25 cellular contexts compared by ENCODE assay signal in genomic region chr13:95199896-95200295, GRCh38.
"Had no signal": no experiment of that assay in that cellular context is flagged by ENCODE, and none has a peak within 500 bp of the region (broad histone marks: within the 10 kb centered on the region; RNA-seq: fewer than 3 reads in every experiment).

No MANE protein-coding gene starts in this region.

- H3K27ac Mint-ChIP-seq: activated CD4-positive, alpha-beta T cell treated with anti-CD3 and anti-CD28 coated beads, Interleukin-2, amount 10 ng/mL, durations not matched to agents 7 days and 5 days; activated CD8-positive, alpha-beta T cell treated with anti-CD3 and anti-CD28 coated beads for 36 hours; activated naive CD4-positive, alpha-beta T cell treated with anti-CD3 and anti-CD28 coated beads, Interleukin-2, amount 50 U/mL, for 72 hours; activated naive CD8-positive, alpha-beta T cell treated with anti-CD3 and anti-CD28 coated beads, Interleukin-2, amount 50 U/mL, for 24 hours; T-cell had no signal

- DNase-seq: activated CD4-positive, alpha-beta T cell treated with anti-CD3 and anti-CD28 coated beads, Interleukin-2, amount 10 ng/mL, durations not matched to agents 7 days and 5 days; activated CD4-positive, CD25-positive, alpha-beta regulatory T cell; activated CD8-positive, alpha-beta memory T cell treated with anti-CD3 and anti-CD28 coated beads, Interleukin-2, amount 50 U/mL, for 4 hours; activated CD8-positive, alpha-beta T cell treated with anti-CD3 and anti-CD28 coated beads for 36 hours; activated effector memory CD4-positive, alpha-beta T cell treated with anti-CD3 and anti-CD28 coated beads, Interleukin-2, amount 50 U/mL, for 16 hours; activated naive CD4-positive, alpha-beta T cell treated with Interleukin-2 at 50 U/mL for 16 hours; activated naive CD8-positive, alpha-beta T cell treated with anti-CD3 and anti-CD28 coated beads, Interleukin-2, amount 50 U/mL, for 24 hours; activated T-cell treated with anti-CD3 and anti-CD28 coated beads, Interleukin-2, amount 50 U/mL, for 1 hour; amniotic stem cell; body of pancreas; IMR-90; KG1; NCI-H1092 treated with DMSO at 0.1 percent for 48 hours; NCI-H1436; NCI-H187; NCI-H2081; NCI-H510A treated with DMSO at 0.1 percent for 48 hours; NCI-H69; SIG-M5; T-cell; T-helper 2 cell; T1000 had no signal

- H3K4me1 Mint-ChIP-seq: activated CD4-positive, alpha-beta T cell treated with anti-CD3 and anti-CD28 coated beads, Interleukin-2, amount 10 ng/mL, durations not matched to agents 7 days and 5 days; central memory CD8-positive, alpha-beta T cell had no signal

- H3K4me3 ChIP-seq: ascending aorta, body of pancreas had no signal

- H3K27me3 Mint-ChIP-seq: activated CD4-positive, alpha-beta T cell treated with anti-CD3 and anti-CD28 coated beads, Interleukin-2, amount 10 ng/mL, durations not matched to agents 7 days and 5 days; activated CD8-positive, alpha-beta T cell treated with anti-CD3 and anti-CD28 coated beads for 36 hours; activated naive CD8-positive, alpha-beta T cell treated with anti-CD3 and anti-CD28 coated beads, Interleukin-2, amount 50 U/mL, for 24 hours; central memory CD8-positive, alpha-beta T cell; T-cell had no signal

- H3K4me3 Mint-ChIP-seq: activated CD4-positive, alpha-beta T cell treated with anti-CD3 and anti-CD28 coated beads, Interleukin-2, amount 10 ng/mL, durations not matched to agents 7 days and 5 days; activated CD8-positive, alpha-beta T cell treated with anti-CD3 and anti-CD28 coated beads for 36 hours; activated naive CD8-positive, alpha-beta T cell treated with anti-CD3 and anti-CD28 coated beads, Interleukin-2, amount 50 U/mL, for 24 hours; central memory CD8-positive, alpha-beta T cell; T-cell had no signal

- H3K9me3 Mint-ChIP-seq: activated CD4-positive, alpha-beta T cell treated with anti-CD3 and anti-CD28 coated beads, Interleukin-2, amount 10 ng/mL, durations not matched to agents 7 days and 5 days; central memory CD8-positive, alpha-beta T cell had no signal

- H3K4me1 ChIP-seq: ascending aorta, body of pancreas had no signal

- H3K9me3 ChIP-seq: ascending aorta, body of pancreas had no signal

- H3K27ac ChIP-seq: ascending aorta, body of pancreas had no signal

- ATAC-seq: activated CD8-positive, alpha-beta T cell treated with anti-CD3 and anti-CD28 coated beads for 36 hours; activated naive CD4-positive, alpha-beta T cell treated with anti-CD3 and anti-CD28 coated beads, Interleukin-2, amount 50 U/mL, for 72 hours; activated naive CD8-positive, alpha-beta T cell treated with anti-CD3 and anti-CD28 coated beads, Interleukin-2, amount 50 U/mL, for 24 hours; body of pancreas; T-cell had no signal

- H3K27me3 ChIP-seq: ascending aorta, body of pancreas had no signal

- H3K36me3 ChIP-seq: ascending aorta had no signal
